Comparison of ENCODE assay signal across 17 cellular contexts in the genomic region with DNA sequence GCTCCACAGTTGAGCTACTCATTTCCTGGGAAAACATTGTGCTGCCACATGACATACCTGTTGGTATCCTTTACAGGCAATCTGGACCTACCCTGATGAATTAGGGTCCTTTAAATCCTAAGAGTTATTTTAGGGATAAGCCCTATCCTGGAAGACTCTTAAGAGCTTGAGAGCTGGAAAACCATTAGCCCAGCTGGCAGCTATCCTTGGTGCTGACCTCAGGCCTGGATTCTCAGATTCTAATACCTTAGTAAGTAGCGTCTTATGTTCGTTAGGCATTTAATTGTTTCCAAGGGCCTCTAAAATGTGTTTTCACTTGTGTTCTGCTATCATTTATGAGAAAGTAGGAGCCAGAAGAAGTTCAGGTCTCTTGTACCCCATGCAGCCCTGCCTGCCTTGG.
DNase-seq lines count a peak whose midpoint lies in the region; ATAC-seq and TF ChIP-seq lines count a peak whose summit lies in the region.
"Had no signal": no experiment of that assay in that cellular context is flagged by ENCODE, and none has a peak within 500 bp of the region (broad histone marks: within the 10 kb centered on the region; RNA-seq: fewer than 3 reads in every experiment).

No MANE protein-coding gene starts in this region.

- H3K4me2 ChIP-seq in SK-N-SH: no peak overlapping the region

- no peaks in the 10 kb centered on the region for H4K20me1 ChIP-seq in SK-N-SH (ENCODE audit: insufficient read depth)

- no peak overlapping the region for H3K27ac ChIP-seq in SK-N-SH (ENCODE audit: low read depth in 2 of 2, low read length in 1 of 2)
- H3K27ac ChIP-seq: 22Rv1, skin epidermis, VCaP had no signal

- H3K79me2 ChIP-seq in SK-N-SH (ENCODE audit: insufficient read depth): no peaks in the 10 kb centered on the region

- H3K9me3 Mint-ChIP-seq in WTC11: no peaks in the 10 kb centered on the region

- H3K4me1 Mint-ChIP-seq in WTC11: no peaks in the 10 kb centered on the region
- H3K4me1 Mint-ChIP-seq: activated CD8-positive, alpha-beta memory T cell treated with anti-CD3 and anti-CD28 coated beads, Interleukin-2, amount 10 ng/mL, durations not matched to agents 7 days and 5 days had no signal

- peaks cover 3% of the 10 kb centered on the region; the same call in 1 of the 2 replicates for H3K27me3 Mint-ChIP-seq in WTC11 (ENCODE audit: low read depth)
- H3K27me3 Mint-ChIP-seq: activated CD8-positive, alpha-beta memory T cell treated with anti-CD3 and anti-CD28 coated beads, Interleukin-2, amount 10 ng/mL, durations not matched to agents 7 days and 5 days had no signal

- TF ChIP-seq CTCF in SK-N-SH (IDR thresholded peaks at IDR 0.05) (no peak), WTC11 (IDR thresholded peaks at IDR 0.05) (no peak), fibroblast of pulmonary artery (IDR thresholded peaks at IDR 0.05; ENCODE audit: low read length, missing control alignments) (no peak)

- no peaks in the 10 kb centered on the region for H3F3A ChIP-seq in SK-N-SH (replicated peaks; ENCODE audit: insufficient read depth)

- DNase-seq in SK-N-SH: no peak
- DNase-seq in WTC11 (ENCODE audit: low spot score): peak; percentile 50
- DNase-seq in fibroblast of pulmonary artery (ENCODE audit: low read depth): peak; percentile 36
- DNase-seq in skeletal muscle cell (ENCODE audit: low read depth): peak; percentile 0
- no peak for DNase-seq in NCI-H2196 (lab: John Stamatoyannopoulos, UW; ENCODE audit: unreplicated experiment)
- no peak for DNase-seq in HPDE6-E6E7 (ENCODE audit: extremely low spot score)
- DNase-seq in MG63: no peak
- DNase-seq: activated CD8-positive, alpha-beta memory T cell treated with anti-CD3 and anti-CD28 coated beads, Interleukin-2, amount 10 ng/mL, durations not matched to agents 7 days and 5 days; activated naive CD4-positive, alpha-beta T cell treated with anti-CD3 and anti-CD28 coated beads, Interleukin-2, amount 50 U/mL, for 16 hours; erythroblast; mesenchymal stem cell; stimulated activated naive CD8-positive, alpha-beta T cell treated with anti-CD3 and anti-CD28 coated beads, Interleukin-15, Interleukin-2, amounts not matched to agents 100 U/mL and 50 U/mL, for 24 hours had no signal

- POLR2A ChIA-PET in SK-N-SH (lab: Yijun Ruan, JAX): no interaction called here
- POLR2A ChIA-PET in WTC11 (lab: Charles Lee): no interaction called here

- no peaks in the 10 kb centered on the region for H3K9me2 ChIP-seq in SK-N-SH

- no peaks in the 10 kb centered on the region for H3K27me3 ChIP-seq in SK-N-SH (ENCODE audit: insufficient read depth)
- H3K27me3 ChIP-seq in MG63: no peaks in the 10 kb centered on the region

- TF ChIP-seq EP300 in SK-N-SH (IDR thresholded peaks at IDR 0.05; ENCODE audit: borderline replicate concordance in 1 of 2, low read depth in 1 of 2, low read length in 1 of 2): no peak

- H3K4me1 ChIP-seq in SK-N-SH (ENCODE audit: control insufficient read depth in 1 of 2, insufficient read depth in 2 of 2, low read depth in 1 of 2, low read length in 1 of 2): no peaks in the 10 kb centered on the region
- H3K4me1 ChIP-seq: Caco-2 had no signal

- H3K4me3 ChIP-seq in SK-N-SH (ENCODE audit: low read depth in 2 of 2, low read length in 1 of 2) (no peak overlapping the region), fibroblast of pulmonary artery (replicated peaks; ENCODE audit: low read depth, low read length) (no peak overlapping the region), skeletal muscle cell (ENCODE audit: low read depth, low read length) (no peak overlapping the region), MG63 (no peak overlapping the region)
- H3K4me3 ChIP-seq: skin epidermis had no signal

- H3K4me3 Mint-ChIP-seq in WTC11: no peak overlapping the region
- H3K4me3 Mint-ChIP-seq: activated CD8-positive, alpha-beta memory T cell treated with anti-CD3 and anti-CD28 coated beads, Interleukin-2, amount 10 ng/mL, durations not matched to agents 7 days and 5 days had no signal

- WGBS in SK-N-SH (ENCODE audit: low lambda C conversion rate): 95% methylated on average over 2 of the region's 2 CpGs

- H3K9me3 ChIP-seq in SK-N-SH: no peaks in the 10 kb centered on the region
- no peaks in the 10 kb centered on the region for H3K9me3 ChIP-seq in MG63
- H3K9me3 ChIP-seq: Caco-2 had no signal

- no peak overlapping the region for H2AFZ ChIP-seq in SK-N-SH (ENCODE audit: low read depth)

- no peak overlapping the region for H3K9ac ChIP-seq in SK-N-SH

- no peaks in the 10 kb centered on the region for H3K36me3 Mint-ChIP-seq in WTC11
- H3K36me3 Mint-ChIP-seq: activated CD8-positive, alpha-beta memory T cell treated with anti-CD3 and anti-CD28 coated beads, Interleukin-2, amount 10 ng/mL, durations not matched to agents 7 days and 5 days had no signal

- ATAC-seq in SK-N-SH treated with all-trans-retinoic acid at 6 μM for 48 hours: no peak
- ATAC-seq in WTC11: no peak
- ATAC-seq: activated CD8-positive, alpha-beta memory T cell treated with anti-CD3 and anti-CD28 coated beads, Interleukin-2, amount 10 ng/mL, durations not matched to agents 7 days and 5 days; stimulated activated naive CD8-positive, alpha-beta T cell treated with anti-CD3 and anti-CD28 coated beads, Interleukin-15, Interleukin-2, amounts not matched to agents 100 U/mL and 50 U/mL, for 24 hours had no signal

- no peak for TF ChIP-seq RAD21 in SK-N-SH (IDR thresholded peaks at IDR 0.05; ENCODE audit: low read length)

- H3K27ac Mint-ChIP-seq in WTC11: no peak overlapping the region
- H3K27ac Mint-ChIP-seq: activated CD8-positive, alpha-beta memory T cell treated with anti-CD3 and anti-CD28 coated beads, Interleukin-2, amount 10 ng/mL, durations not matched to agents 7 days and 5 days had no signal

- CTCF ChIA-PET in SK-N-SH (lab: Yijun Ruan, JAX) (interaction anchor here (0.9 to 1.3 kb wide), 2 partner anchors 31 to 74 kb away, joined by 3 read pairs; no protein-coding TSS in a partner anchor), WTC11 (lab: Charles Lee) (interaction anchor here (0.5 to 1.9 kb wide), 9 partner anchors 30 to 545 kb away, joined by 3 to 7 read pairs (median 4); a partner anchor contains a TSS)

- H3K36me3 ChIP-seq in SK-N-SH (replicated peaks in 1 of 2; ENCODE audit: control insufficient read depth in 1 of 2, insufficient read depth in 2 of 2, low read length in 1 of 2) (no peaks in the 10 kb centered on the region), MG63 (no peaks in the 10 kb centered on the region)

TF ChIP-seq in SK-N-SH treated with all-trans-retinoic acid at 6 μM for 48 hours, 23 proteins besides CTCF, POLR2A, EP300 and RAD21:
- TF ChIP-seq TOX (CRISPR knock-in tag; IDR thresholded peaks at IDR 0.05; ENCODE audit: borderline replicate concordance) (no peak), CSDC2 (CRISPR knock-in tag; IDR thresholded peaks at IDR 0.05) (no peak), ARNTL (CRISPR knock-in tag; IDR thresholded peaks at IDR 0.05; ENCODE audit: borderline replicate concordance, low read depth) (no peak), ESRRG (CRISPR knock-in tag; IDR thresholded peaks at IDR 0.05) (no peak)
- TF ChIP-seq, protein P1, sequence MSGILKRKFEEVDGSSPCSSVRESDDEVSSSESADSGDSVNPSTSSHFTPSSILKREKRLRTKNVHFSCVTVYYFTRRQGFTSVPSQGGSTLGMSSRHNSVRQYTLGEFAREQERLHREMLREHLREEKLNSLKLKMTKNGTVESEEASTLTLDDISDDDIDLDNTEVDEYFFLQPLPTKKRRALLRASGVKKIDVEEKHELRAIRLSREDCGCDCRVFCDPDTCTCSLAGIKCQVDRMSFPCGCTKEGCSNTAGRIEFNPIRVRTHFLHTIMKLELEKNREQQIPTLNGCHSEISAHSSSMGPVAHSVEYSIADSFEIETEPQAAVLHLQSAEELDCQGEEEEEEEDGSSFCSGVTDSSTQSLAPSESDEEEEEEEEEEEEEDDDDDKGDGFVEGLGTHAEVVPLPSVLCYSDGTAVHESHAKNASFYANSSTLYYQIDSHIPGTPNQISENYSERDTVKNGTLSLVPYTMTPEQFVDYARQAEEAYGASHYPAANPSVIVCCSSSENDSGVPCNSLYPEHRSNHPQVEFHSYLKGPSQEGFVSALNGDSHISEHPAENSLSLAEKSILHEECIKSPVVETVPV (CRISPR knock-in tag; IDR thresholded peaks at IDR 0.05): no peak

TF ChIP-seq in WTC11, 78 proteins besides CTCF, POLR2A, EP300 and RAD21:
- TF ChIP-seq, protein P2, sequence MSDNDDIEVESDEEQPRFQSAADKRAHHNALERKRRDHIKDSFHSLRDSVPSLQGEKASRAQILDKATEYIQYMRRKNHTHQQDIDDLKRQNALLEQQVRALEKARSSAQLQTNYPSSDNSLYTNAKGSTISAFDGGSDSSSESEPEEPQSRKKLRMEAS (CRISPR knock-in tag; IDR thresholded peaks at IDR 0.05): no peak
- TF ChIP-seq OVOL2 (CRISPR knock-in tag; IDR thresholded peaks at IDR 0.05; ENCODE audit: borderline replicate concordance): no peak
- no peak for TF ChIP-seq ELF4 (CRISPR knock-in tag; IDR thresholded peaks at IDR 0.05; ENCODE audit: low read depth)
- TF ChIP-seq SP1 (CRISPR knock-in tag; conservative IDR thresholded peaks at IDR 0.05): no peak
- TF ChIP-seq ZNF671 (CRISPR knock-in tag; IDR thresholded peaks at IDR 0.05): no peak
- TF ChIP-seq FOXP1 (CRISPR knock-in tag; IDR thresholded peaks at IDR 0.05; ENCODE audit: borderline replicate concordance): no peak
- TF ChIP-seq ZNF232 (CRISPR knock-in tag; IDR thresholded peaks at IDR 0.05): no peak

Comparison
In these comparisons a context has a peak if more than half of its experiments do, and no peak if none do; other contexts are left out.
1. DNase-seq: peak in WTC11 (single experiment), fibroblast of pulmonary artery (single experiment) and skeletal muscle cell (single experiment); none in SK-N-SH (single experiment), NCI-H2196 (single experiment), HPDE6-E6E7 (single experiment) and MG63 (single experiment).